Comparison of ENCODE assay signal across 8 cellular contexts in the genomic region with DNA sequence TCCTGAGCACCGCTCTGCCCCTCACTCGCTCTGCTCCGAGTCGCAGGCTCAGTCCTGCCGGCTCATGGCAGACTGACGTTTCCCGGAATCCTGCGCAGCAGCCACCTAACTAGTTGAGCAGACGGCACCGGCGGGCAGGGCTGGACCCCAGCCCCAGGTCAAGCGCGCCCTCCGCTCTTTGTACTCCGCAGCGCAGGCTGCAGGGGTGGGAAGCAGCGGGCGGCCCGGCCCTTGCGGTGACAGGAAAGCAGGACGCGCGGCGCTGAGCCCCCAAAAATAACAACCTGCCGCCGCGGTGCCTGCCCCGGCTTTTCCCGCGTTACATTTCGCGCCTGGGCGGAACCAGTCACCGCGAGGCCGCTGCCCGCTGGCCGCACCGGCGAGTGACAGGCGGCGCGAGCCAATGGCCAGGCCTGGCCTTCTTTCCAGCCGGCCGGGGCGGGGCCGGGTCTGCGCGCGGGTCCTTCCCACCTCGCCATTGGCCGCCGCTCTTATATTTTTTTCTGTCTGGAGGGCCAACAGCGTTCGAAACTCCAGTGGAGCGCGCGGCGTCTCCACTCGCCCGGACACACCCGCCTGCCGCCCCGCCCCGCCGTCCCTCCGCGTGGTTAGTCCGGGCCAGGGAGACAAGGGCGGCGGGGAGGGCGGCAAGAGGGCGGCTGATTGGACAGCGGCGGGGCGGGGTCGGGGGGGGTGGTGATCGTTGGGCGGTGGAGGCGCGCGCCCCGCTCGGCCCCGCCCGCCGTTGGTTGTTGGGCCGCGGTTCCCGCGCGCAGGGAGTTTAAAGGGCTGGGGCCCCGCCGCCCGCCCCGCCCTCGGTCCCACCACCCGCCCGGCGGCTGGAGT. TPM values are rescaled to one million over a fixed set of nuclear protein-coding genes. Genes with fewer than 3 reads are reported as not detected.
DNase-seq lines count a peak whose midpoint lies in the region; ATAC-seq and TF ChIP-seq lines count a peak whose summit lies in the region.

A gene (minus strand): TSS at position 297 of the 846 bp plus-strand sequence. CDS start 338 bp downstream, outside the sequence.

- H3K9me3 Mint-ChIP-seq in activated naive CD8-positive, alpha-beta T cell (ENCODE audit: low read depth), result no peaks in the 10 kb centered on the region
- peaks cover 4% of the 10 kb centered on the region for H3K9me3 Mint-ChIP-seq in glutamatergic neuron (ENCODE audit: unreplicated experiment)

- no peak for TF ChIP-seq EP300 in ovary (IDR thresholded peaks at IDR 0.05)

- H3K27me3 ChIP-seq in ovary (no peaks in the 10 kb centered on the region), thyroid gland (no peaks in the 10 kb centered on the region)

- H3K27me3 Mint-ChIP-seq in activated naive CD8-positive, alpha-beta T cell, result no peaks in the 10 kb centered on the region
- peaks cover 4% of the 10 kb centered on the region for H3K27me3 Mint-ChIP-seq in glutamatergic neuron (ENCODE audit: unreplicated experiment)

- TF ChIP-seq CTCF in GM12864 (IDR thresholded peaks at IDR 0.05; ENCODE audit: low read depth, low read length, missing control alignments) (no peak), glutamatergic neuron (IDR thresholded peaks at IDR 0.05; ENCODE audit: partially characterized antibody, unreplicated experiment) (no peak), ovary (IDR thresholded peaks at IDR 0.05) (no peak), thyroid gland (IDR thresholded peaks at IDR 0.05) (no peak)

- H3K4me3 Mint-ChIP-seq in activated naive CD8-positive, alpha-beta T cell, result peak within 1 kb of the TSS; percentile 94
- peak within 1 kb of the TSS; percentile 96 for H3K4me3 Mint-ChIP-seq in glutamatergic neuron (ENCODE audit: unreplicated experiment)

- H3K27ac ChIP-seq in ovary, result peak within 1 kb of the TSS; percentile 95 to 96
- H3K27ac ChIP-seq in thyroid gland, result peak within 1 kb of the TSS; percentile 90 to 100 (median 99)

- WGBS in ovary, 3 donors, result 0% methylated on average over 56 to 100 of the region's 100 CpGs
- WGBS in thyroid gland, 2 donors, result 1 to 3% methylated on average over 22 to 41 of the region's 100 CpGs

- DNase-seq in GM12864 (ENCODE audit: low read depth) (peak; percentile 84), NCI-H1105 treated with DMSO at 0.1 percent for 48 hours (lab: John Stamatoyannopoulos, UW) (peak; percentile 96), SKM-1 treated with dmso at 0.1 percent for 144 hours (lab: John Stamatoyannopoulos, UW; ENCODE audit: unreplicated experiment) (peak; percentile 81), glutamatergic neuron (peak; percentile 97), ovary (peak; percentile 95 to 97 (median 96)), thyroid gland (peak; percentile 98 to 99)

- no peaks in the 10 kb centered on the region for H3K36me3 ChIP-seq in ovary
- no peaks in the 10 kb centered on the region for H3K36me3 ChIP-seq in thyroid gland

- intact Hi-C loops in ovary (cut with DNase I), result loop anchor here in 1 of 4 donors (10.0 kb wide), 1 partner anchor 247 kb away; no protein-coding TSS in a partner anchor
- intact Hi-C loops in thyroid gland (cut with DNase I), result loop anchor here (5.0 kb wide), 1 partner anchor 41 kb away; no protein-coding TSS in a partner anchor

- H3K27ac Mint-ChIP-seq in activated naive CD8-positive, alpha-beta T cell, result peak within 1 kb of the TSS; percentile 93
- H3K27ac Mint-ChIP-seq in glutamatergic neuron (ENCODE audit: unreplicated experiment), result peak within 1 kb of the TSS; percentile 96

- ATAC-seq in HG02678 (IDR thresholded peaks at IDR 0.05; ENCODE audit: unreplicated experiment), result peak; percentile 65

- peak within 1 kb of the TSS; percentile 78 for H3K4me3 ChIP-seq in GM12864 (ENCODE audit: low read depth, low read length)
- peak within 1 kb of the TSS; percentile 74 for H3K4me3 ChIP-seq in ovary
- peak within 1 kb of the TSS; percentile 30 to 71 (median 60) for H3K4me3 ChIP-seq in thyroid gland (replicated peaks in 1 of 3)

- H3K4me1 ChIP-seq in ovary (ENCODE audit: insufficient read depth) (peaks cover 8% of the 10 kb centered on the region), thyroid gland (peaks cover 5 to 28% of the 10 kb centered on the region in 2 donors)

- peaks cover 38% of the 10 kb centered on the region for H3K4me1 Mint-ChIP-seq in activated naive CD8-positive, alpha-beta T cell (ENCODE audit: low read depth)
- H3K4me1 Mint-ChIP-seq in glutamatergic neuron (ENCODE audit: low read depth, unreplicated experiment), result peaks cover 17% of the 10 kb centered on the region

- no peaks in the 10 kb centered on the region for H3K9me3 ChIP-seq in ovary
- no peaks in the 10 kb centered on the region for H3K9me3 ChIP-seq in thyroid gland

- TF ChIP-seq POLR2A in ovary (IDR thresholded peaks at IDR 0.05) (no peak), thyroid gland (IDR thresholded peaks at IDR 0.05) (peak in 1 of 2 donors; percentile 24)

- H3K36me3 Mint-ChIP-seq in activated naive CD8-positive, alpha-beta T cell, result no peaks in the 10 kb centered on the region
- no peaks in the 10 kb centered on the region for H3K36me3 Mint-ChIP-seq in glutamatergic neuron (ENCODE audit: unreplicated experiment)

RNA-seq across cellular contexts. Expression of the gene that starts here (rescaled TPM):
- 39.5 TPM for total RNA-seq in glutamatergic neuron (ENCODE audit: unreplicated experiment)
- 1 to 10 TPM; 1.3 to 2.4 (median 1.9) TPM for total RNA-seq in ovary
- polyA plus RNA-seq in ovary, result 1 to 10 TPM; 1.1 to 1.5 TPM
- 1 to 10 TPM; 1.2 to 1.8 (median 1.7) TPM for total RNA-seq in thyroid gland

Comparison
In these comparisons a context has a peak if more than half of its experiments do, and no peak if none do; other contexts are left out.
1. Peak in every context shown above with its lines: DNase-seq, ATAC-seq, H3K4me3 ChIP-seq and H3K27ac ChIP-seq.
2. RNA of the gene that starts here (total RNA-seq): 39.5 TPM in glutamatergic neuron (single experiment); 1.3 to 2.4 TPM in ovary and 1.2 to 1.8 TPM in thyroid gland; every median in the first group is over 10 times any median in the second.